12 cellular contexts compared by ENCODE assay signal in the genomic region with DNA sequence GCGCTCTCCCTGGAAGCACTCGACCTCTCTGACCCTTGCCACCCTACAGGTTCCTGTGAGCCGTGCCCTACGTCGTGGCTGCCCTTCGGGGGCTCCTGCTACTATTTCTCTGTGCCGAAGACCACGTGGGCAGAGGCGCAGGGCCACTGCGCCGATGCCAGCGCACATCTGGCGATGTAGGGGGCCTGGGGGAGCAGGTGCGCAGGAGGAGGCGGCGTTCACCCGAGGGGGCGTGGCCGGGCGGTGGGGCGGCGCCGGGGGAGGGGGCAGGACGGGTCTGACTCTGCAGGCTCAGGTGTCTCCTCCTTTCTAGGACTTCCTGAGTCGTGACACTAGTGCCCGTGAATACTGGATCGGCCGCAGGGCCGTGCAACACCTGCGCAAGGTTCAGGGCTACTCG. TPM values are rescaled to one million over a fixed set of nuclear protein-coding genes. Genes with fewer than 3 reads are reported as not detected.
A peak's percentile ranks its signal among the peaks of the same experiment; 100 is the strongest.
DNase-seq lines count a peak whose midpoint lies in the region; ATAC-seq and TF ChIP-seq lines count a peak whose summit lies in the region.
"Had no signal": no experiment of that assay in that cellular context is flagged by ENCODE, and none has a peak within 500 bp of the region (broad histone marks: within the 10 kb centered on the region; RNA-seq: fewer than 3 reads in every experiment).

No MANE protein-coding gene starts in this region.

- CTCF ChIA-PET in PC-3 (lab: Charles Lee): no interaction called here

- H3K36me3 ChIP-seq in PC-3 (ENCODE audit: low read depth, low read length) (no peaks in the 10 kb centered on the region), trophoblast cell (ENCODE audit: control insufficient read depth in 1 of 2, insufficient read depth in 2 of 2, low read length in 2 of 2) (no peaks in the 10 kb centered on the region)

- H4K91ac ChIP-seq in trophoblast cell (ENCODE audit: low read depth, low read length): no peak overlapping the region

- no peaks in the 10 kb centered on the region for H3K79me2 ChIP-seq in PC-3 (ENCODE audit: low read length)
- no peaks in the 10 kb centered on the region for H3K79me2 ChIP-seq in trophoblast cell (ENCODE audit: control insufficient read depth, insufficient read depth, low read length, poor library complexity)

- H2BK12ac ChIP-seq in trophoblast cell (ENCODE audit: low read length): peak overlapping the region; percentile 4

- H3K4me3 ChIP-seq in PC-3 (ENCODE audit: low read length) (peak overlapping the region; percentile 39; the same call in 1 of the 2 replicates), trophoblast cell (ENCODE audit: low read depth, low read length) (no peak overlapping the region)

- TF ChIP-seq CTCF in GM20000 (IDR thresholded peaks at IDR 0.05; ENCODE audit: extremely low read depth, missing control alignments) (no peak), PC-3 (conservative IDR thresholded peaks at IDR 0.05; ENCODE audit: low read depth, low read length) (no peak)

- in situ Hi-C loops in KBM-7 (cut with MboI; ENCODE audit: low pct_unique_long_range_greater_than_20kb, low sequenced_read_pairs): no loop called here

- H3K4me2 ChIP-seq in PC-3 (ENCODE audit: low read length): peak overlapping the region; percentile 55
- H3K4me2 ChIP-seq in trophoblast cell (ENCODE audit: low read length): peak overlapping the region; percentile 48

- H2BK120ac ChIP-seq in trophoblast cell (ENCODE audit: insufficient read depth, low read length, poor library complexity): no peak overlapping the region

- no peak overlapping the region for H3K14ac ChIP-seq in trophoblast cell (ENCODE audit: low read length)

- no peak overlapping the region for H3K4ac ChIP-seq in trophoblast cell (ENCODE audit: low read depth, low read length)

- H3K9me2 ChIP-seq in PC-3 (replicated peaks; ENCODE audit: low read length): no peaks in the 10 kb centered on the region

- H3K27ac ChIP-seq in PC-3 (ENCODE audit: low read length): no peak overlapping the region
- H3K27ac ChIP-seq in trophoblast cell (ENCODE audit: low read depth, low read length): no peak overlapping the region

- peaks cover 12% of the 10 kb centered on the region for H3K79me1 ChIP-seq in trophoblast cell (ENCODE audit: low read length)

- H2AK5ac ChIP-seq in trophoblast cell (ENCODE audit: low read length): no peak overlapping the region

- H3K9ac ChIP-seq in PC-3 (ENCODE audit: low read length): no peak overlapping the region
- H3K9ac ChIP-seq in trophoblast cell (ENCODE audit: low read length): no peak overlapping the region

- H3K9me3 ChIP-seq in PC-3 (ENCODE audit: low read length) (no peaks in the 10 kb centered on the region), trophoblast cell (ENCODE audit: insufficient read depth, low read depth, low read length) (peaks cover 5% of the 10 kb centered on the region)

- H3K4me1 ChIP-seq in PC-3 (ENCODE audit: insufficient read depth, low read length): peaks cover 11% of the 10 kb centered on the region
- peaks cover 22 to 23% of the 10 kb centered on the region in 2 experiments for H3K4me1 ChIP-seq in trophoblast cell (ENCODE audit: control insufficient read depth in 1 of 2, insufficient read depth in 2 of 2, low read length in 2 of 2)

- no peak overlapping the region for H4K12ac ChIP-seq in trophoblast cell (ENCODE audit: low read depth, low read length)

- H4K8ac ChIP-seq in trophoblast cell (ENCODE audit: low read depth, low read length): no peak overlapping the region

- DNase-seq in GM20000 (ENCODE audit: low spot score) (peak; percentile 33), PC-3 (no peak), trophoblast cell (peak in 1 of 2 donors; percentile 37), NCI-H2107 treated with DMSO at 0.1 percent for 48 hours (lab: John Stamatoyannopoulos, UW; ENCODE audit: unreplicated experiment) (no peak), KBM-7 (no peak)
- peak; percentile 29 for DNase-seq in effector CD4-positive, alpha-beta T cell
- DNase-seq: foreskin fibroblast, GF-D8, NCI-H1930 had no signal

- no peaks in the 10 kb centered on the region for H3F3A ChIP-seq in PC-3 (ENCODE audit: low read length, unreplicated experiment)

- no TSS peak for BruUV-seq in PC-3 (replicated peaks; lab: Mats Ljungman, UMichigan)

- no peak overlapping the region for H2BK5ac ChIP-seq in trophoblast cell (ENCODE audit: low read depth, low read length, poor library complexity)

- POLR2A ChIA-PET in PC-3 (lab: Charles Lee; ENCODE audit: unreplicated experiment): no interaction called here

- no peak overlapping the region for H2AFZ ChIP-seq in PC-3 (ENCODE audit: low read length)
- no peak overlapping the region for H2AFZ ChIP-seq in trophoblast cell (ENCODE audit: insufficient read depth, low read length, poor library complexity)

- H4K20me1 ChIP-seq in PC-3 (ENCODE audit: low read length): no peaks in the 10 kb centered on the region

- intact Hi-C loops in PC-3 (cut with micrococcal nuclease): no loop called here

- H3K23ac ChIP-seq in trophoblast cell (ENCODE audit: low read length): peak overlapping the region; percentile 30

- H3K18ac ChIP-seq in trophoblast cell (ENCODE audit: low read length): no peak overlapping the region

- WGBS in trophoblast cell (ENCODE audit: extremely low coverage, insufficient coverage, insufficient read length): no CpG with 5 or more reads among the region's 31 CpGs

- ATAC-seq in PC-3: peak; percentile 50
- no peak for ATAC-seq in GM21367 (IDR thresholded peaks at IDR 0.05; ENCODE audit: unreplicated experiment)
- no peak for ATAC-seq in GM18502 (IDR thresholded peaks at IDR 0.05; ENCODE audit: poor library complexity, unreplicated experiment)

- H3K27me3 ChIP-seq in PC-3 (ENCODE audit: low read length) (peaks cover 6% of the 10 kb centered on the region; the same call in 1 of the 2 replicates), trophoblast cell (ENCODE audit: insufficient read depth, low read length) (peaks cover 14% of the 10 kb centered on the region)

RNA-seq across cellular contexts. Expression of a gene that starts 26.4 kb away (rescaled TPM):
- not detected in 2 replicates for total RNA-seq in PC-3 (2014; rRNA removed)
- polyA plus RNA-seq in trophoblast cell (2013): not detected in 2 replicates
- total RNA-seq: T-helper 2 cell treated with Interferon-gamma antibody and Interleukin-4, amounts not matched to agents 100 ng/mL and 5 ng/mL, for 36 hours had no signal

RNA-seq across cellular contexts. Expression of a gene that starts 40.6 kb away (rescaled TPM):
- total RNA-seq in PC-3 (2014; rRNA removed): 29.5 and 42.4 TPM in 2 replicates
- polyA plus RNA-seq in trophoblast cell (2013): 7.0 and 7.3 TPM in 2 replicates

RNA-seq across cellular contexts. Expression of a gene that starts 42.1 kb away (rescaled TPM):
- total RNA-seq in PC-3 (2014; rRNA removed): not detected in 2 replicates
- not detected in 2 replicates for polyA plus RNA-seq in trophoblast cell (2013)
- total RNA-seq: T-helper 2 cell treated with Interferon-gamma antibody and Interleukin-4, amounts not matched to agents 100 ng/mL and 5 ng/mL, for 36 hours had no signal

RNA-seq across cellular contexts. Expression of a gene that starts 57.5 kb away (rescaled TPM):
- not detected in 2 replicates for total RNA-seq in PC-3 (2014; rRNA removed)
- not detected in 2 replicates for polyA plus RNA-seq in trophoblast cell (2013)
- total RNA-seq: T-helper 2 cell treated with Interferon-gamma antibody and Interleukin-4, amounts not matched to agents 100 ng/mL and 5 ng/mL, for 36 hours had no signal

Comparison
In these comparisons a context has a peak if more than half of its experiments do, and no peak if none do; other contexts are left out.
1. DNase-seq: peak in GM20000 (single experiment) and effector CD4-positive, alpha-beta T cell (single experiment); none in PC-3 (single experiment), NCI-H2107 treated with DMSO at 0.1 percent for 48 hours (single experiment) and KBM-7 (single experiment).